16 cellular contexts compared by ENCODE assay signal in the genomic region with DNA sequence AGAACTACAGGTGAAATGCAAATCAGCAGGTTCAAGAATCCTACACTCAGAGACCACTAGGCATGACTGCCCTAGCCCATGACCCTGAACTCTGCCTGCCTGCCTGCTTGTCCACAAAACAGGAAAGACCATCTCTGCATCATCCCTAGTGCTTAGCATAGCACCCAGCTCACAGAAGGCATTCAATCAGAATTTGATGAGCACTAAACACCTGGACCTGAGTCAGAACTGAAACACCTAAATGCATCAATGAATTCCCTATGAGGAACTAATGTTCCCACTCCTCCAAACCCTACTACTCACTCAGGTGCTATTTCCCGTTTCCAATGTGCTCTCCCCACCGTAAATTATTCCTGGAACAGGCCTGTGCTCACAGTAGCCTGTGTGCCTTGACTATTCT. TPM values are rescaled to one million over a fixed set of nuclear protein-coding genes. Genes with fewer than 3 reads are reported as not detected.
DNase-seq lines count a peak whose midpoint lies in the region; ATAC-seq and TF ChIP-seq lines count a peak whose summit lies in the region.
"Had no signal": no experiment of that assay in that cellular context is flagged by ENCODE, and none has a peak within 500 bp of the region (broad histone marks: within the 10 kb centered on the region; RNA-seq: fewer than 3 reads in every experiment).

No MANE protein-coding gene starts in this region.

- no peak overlapping the region for H3K4me3 ChIP-seq in OCI-LY3 (ENCODE audit: low read length)
- H3K4me3 ChIP-seq: HAP-1 had no signal

- H3K4me3 Mint-ChIP-seq in activated T-cell treated with anti-CD3 and anti-CD28 coated beads, Interleukin-2, amount 50 U/mL, for 72 hours = no peak overlapping the region
- no peak overlapping the region for H3K4me3 Mint-ChIP-seq in T-helper 2 cell treated with Interferon-gamma antibody and Interleukin-4, amounts not matched to agents 5 μg/mL and 100 μg/mL, for 36 hours
- H3K4me3 Mint-ChIP-seq: CD4-positive, alpha-beta memory T cell; HFFc6 had no signal

- H2AFZ ChIP-seq in OCI-LY3 (ENCODE audit: low read depth, low read length) = no peak overlapping the region

- H3K9me3 ChIP-seq in OCI-LY3 (ENCODE audit: insufficient read depth, low read length) = no peaks in the 10 kb centered on the region
- H3K9me3 ChIP-seq: HAP-1 had no signal

- DNase-seq in activated T-cell treated with anti-CD3 and anti-CD28 coated beads, Interleukin-2, amount 50 U/mL, for 72 hours = no peak
- DNase-seq in activated T-cell treated with anti-CD3 and anti-CD28 coated beads, Interleukin-2, amount 50 U/mL, for 1 hour = no peak
- DNase-seq in foreskin keratinocyte (peak; percentile 58 to 88), pons (ENCODE audit: low spot score) (no peak)
- no peak for DNase-seq in T-helper 2 cell treated with Interferon-gamma antibody and Interleukin-4, amounts not matched to agents 5 μg/mL and 100 μg/mL, for 36 hours (ENCODE audit: low spot score)
- DNase-seq: C1 segment of cervical spinal cord; Calu3; CD4-positive, alpha-beta memory T cell; COR-L47; DMS53; DMS79 treated with DMSO at 0.1 percent for 48 hours; GF-D8; GOT3; HFFc6 had no signal

- H3K4me1 Mint-ChIP-seq in activated T-cell treated with anti-CD3 and anti-CD28 coated beads, Interleukin-2, amount 50 U/mL, for 72 hours (ENCODE audit: low read depth) = peaks cover 18% of the 10 kb centered on the region
- H3K4me1 Mint-ChIP-seq in T-helper 2 cell treated with Interferon-gamma antibody and Interleukin-4, amounts not matched to agents 5 μg/mL and 100 μg/mL, for 36 hours (ENCODE audit: low read depth) = peaks cover 8% of the 10 kb centered on the region

- peak overlapping the region; percentile 21; the same call in 1 of the 2 replicates for H3K27ac ChIP-seq in OCI-LY3 (ENCODE audit: low read length)
- peak overlapping the region; percentile 62 for H3K27ac ChIP-seq in foreskin keratinocyte

- H3K9me3 Mint-ChIP-seq in activated T-cell treated with anti-CD3 and anti-CD28 coated beads, Interleukin-2, amount 50 U/mL, for 72 hours = peaks cover 0 to 2% of the 10 kb centered on the region in 2 donors
- H3K9me3 Mint-ChIP-seq in T-helper 2 cell treated with Interferon-gamma antibody and Interleukin-4, amounts not matched to agents 5 μg/mL and 100 μg/mL, for 36 hours = peaks cover 5% of the 10 kb centered on the region

- peaks cover 41% of the 10 kb centered on the region for H3K36me3 ChIP-seq in OCI-LY3 (replicated peaks; ENCODE audit: low read depth, low read length)

- H3K4me2 ChIP-seq in OCI-LY3 (ENCODE audit: low read length) = no peak overlapping the region

- H3K27me3 Mint-ChIP-seq in activated T-cell treated with anti-CD3 and anti-CD28 coated beads, Interleukin-2, amount 50 U/mL, for 72 hours (ENCODE audit: low read depth) = no peaks in the 10 kb centered on the region
- no peaks in the 10 kb centered on the region for H3K27me3 Mint-ChIP-seq in T-helper 2 cell treated with Interferon-gamma antibody and Interleukin-4, amounts not matched to agents 5 μg/mL and 100 μg/mL, for 36 hours (ENCODE audit: low read depth)
- H3K27me3 Mint-ChIP-seq: CD4-positive, alpha-beta memory T cell had no signal

- no peaks in the 10 kb centered on the region for H3K27me3 ChIP-seq in OCI-LY3 (ENCODE audit: low read depth, low read length)
- H3K27me3 ChIP-seq in foreskin keratinocyte = no peaks in the 10 kb centered on the region

- TF ChIP-seq CTCF in OCI-LY3 (IDR thresholded peaks at IDR 0.05; ENCODE audit: low read depth, low read length) (no peak), foreskin keratinocyte (conservative IDR thresholded peaks at IDR 0.05) (no peak)

- H3K79me2 ChIP-seq in OCI-LY3 (ENCODE audit: low read length) = peaks cover 5% of the 10 kb centered on the region

- H3K36me3 Mint-ChIP-seq in activated T-cell treated with anti-CD3 and anti-CD28 coated beads, Interleukin-2, amount 50 U/mL, for 72 hours (ENCODE audit: insufficient read depth in 2 of 2) = peaks cover 24 to 62% of the 10 kb centered on the region in 2 donors
- H3K36me3 Mint-ChIP-seq in T-helper 2 cell treated with Interferon-gamma antibody and Interleukin-4, amounts not matched to agents 5 μg/mL and 100 μg/mL, for 36 hours (ENCODE audit: low read depth) = peaks cover 71% of the 10 kb centered on the region

- peaks cover 18% of the 10 kb centered on the region for H3K4me1 ChIP-seq in OCI-LY3 (ENCODE audit: low read length)
- peaks cover 15% of the 10 kb centered on the region for H3K4me1 ChIP-seq in foreskin keratinocyte
- H3K4me1 ChIP-seq: HAP-1 had no signal

- H3K27ac Mint-ChIP-seq in activated T-cell treated with anti-CD3 and anti-CD28 coated beads, Interleukin-2, amount 50 U/mL, for 72 hours = peak overlapping the region; percentile 67
- no peak overlapping the region for H3K27ac Mint-ChIP-seq in T-helper 2 cell treated with Interferon-gamma antibody and Interleukin-4, amounts not matched to agents 5 μg/mL and 100 μg/mL, for 36 hours
- H3K27ac Mint-ChIP-seq: HFFc6 had no signal

- peaks cover 7% of the 10 kb centered on the region; the same call in 1 of the 2 replicates for H4K20me1 ChIP-seq in OCI-LY3 (ENCODE audit: insufficient read depth, low read length)

- ATAC-seq in activated T-cell treated with anti-CD3 and anti-CD28 coated beads, Interleukin-2, amount 50 U/mL, for 72 hours (replicated peaks in 1 of 2) = no peak
- peak; percentile 95 for ATAC-seq in foreskin keratinocyte

- no peak overlapping the region for H3K9ac ChIP-seq in OCI-LY3 (ENCODE audit: low read length)

RNA-seq across cellular contexts. Expression of gene MRPS5, which starts 21.7 kb away (rescaled TPM):
- total RNA-seq in activated T-cell treated with anti-CD3 and anti-CD28 coated beads, Interleukin-2, amount 50 U/mL, for 72 hours = 10 to 100 TPM; 65.4 to 82.0 TPM
- total RNA-seq in foreskin keratinocyte = 55.9 and 62.8 TPM in 2 replicates
- 63.0 and 66.0 TPM in 2 replicates for polyA plus RNA-seq in foreskin keratinocyte

RNA-seq across cellular contexts. Expression of gene ZNF514, which starts 59.7 kb away (rescaled TPM):
- total RNA-seq in activated T-cell treated with anti-CD3 and anti-CD28 coated beads, Interleukin-2, amount 50 U/mL, for 72 hours = 10 to 100 TPM; 12.3 to 15.3 TPM
- 7.1 and 9.6 TPM in 2 replicates for total RNA-seq in foreskin keratinocyte
- 3.1 and 3.3 TPM in 2 replicates for polyA plus RNA-seq in foreskin keratinocyte

Comparison
In these comparisons a context has a peak if more than half of its experiments do, and no peak if none do; other contexts are left out.
1. DNase-seq: peak in foreskin keratinocyte (2 of 2); none in activated T-cell treated with anti-CD3 and anti-CD28 coated beads, Interleukin-2, amount 50 U/mL, for 72 hours (0 of 2), activated T-cell treated with anti-CD3 and anti-CD28 coated beads, Interleukin-2, amount 50 U/mL, for 1 hour (single experiment), T-helper 2 cell treated with Interferon-gamma antibody and Interleukin-4, amounts not matched to agents 5 μg/mL and 100 μg/mL, for 36 hours (single experiment) and pons (single experiment).